11 cellular contexts compared by ENCODE assay signal in the genomic region with DNA sequence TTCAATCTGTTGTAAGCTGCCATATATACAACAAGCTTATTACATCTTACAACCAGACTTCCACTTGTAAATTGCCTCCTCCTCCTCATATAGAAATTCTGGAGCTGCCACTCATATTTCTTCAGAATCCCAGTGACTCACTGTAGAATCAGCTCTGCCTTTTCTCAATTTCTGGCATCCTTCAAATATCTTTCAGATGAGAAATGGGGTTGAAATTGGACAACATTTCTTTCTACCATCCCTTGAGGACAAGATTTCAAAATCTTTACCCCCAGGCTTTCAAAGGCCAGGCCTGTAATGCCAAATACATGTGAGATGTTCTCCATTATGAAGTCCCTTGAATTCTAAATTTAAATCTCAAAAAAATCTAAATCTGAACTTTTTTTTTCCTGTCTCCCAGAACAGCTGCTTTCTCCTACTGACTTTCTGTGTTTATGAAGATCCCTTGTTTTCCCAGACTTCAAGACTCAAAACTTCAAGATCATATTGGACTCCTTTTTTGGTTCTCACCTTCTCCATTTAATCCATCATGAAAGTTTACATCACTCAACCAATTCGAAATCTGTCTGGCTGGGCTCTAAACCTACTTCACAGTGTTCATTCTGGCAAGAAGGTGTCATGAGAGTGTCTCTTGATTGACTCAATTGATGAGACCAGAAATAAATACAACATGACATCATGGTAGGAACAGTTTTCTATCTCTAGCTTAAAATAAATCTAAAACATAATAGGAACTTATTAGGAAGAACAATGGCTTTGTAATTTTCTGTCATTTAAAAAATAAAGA.
DNase-seq lines count a peak whose midpoint lies in the region; ATAC-seq, FAIRE-seq and TF ChIP-seq lines count a peak whose summit lies in the region.
"Had no signal": no experiment of that assay in that cellular context is flagged by ENCODE, and none has a peak within 500 bp of the region (broad histone marks: within the 10 kb centered on the region; RNA-seq: fewer than 3 reads in every experiment).

No MANE protein-coding gene starts in this region.

- no peaks in the 10 kb centered on the region for H3K27me3 Mint-ChIP-seq in osteocyte (ENCODE audit: unreplicated experiment)
- H3K27me3 Mint-ChIP-seq in stimulated activated memory B cell treated with anti-CD40 and anti-IgM and Interleukin-4, amounts not matched to agents 10 μg/mL and 1 μg/mL and 100 μg/mL, for 72 hours, result peaks cover 29% of the 10 kb centered on the region

- no peak for ATAC-seq in stimulated activated memory B cell treated with anti-CD40 and anti-IgM and Interleukin-4, amounts not matched to agents 10 μg/mL and 1 μg/mL and 100 μg/mL, for 72 hours
- ATAC-seq in HG03280 (IDR thresholded peaks at IDR 0.05; ENCODE audit: unreplicated experiment), result no peak

- no peaks in the 10 kb centered on the region for H3K36me3 Mint-ChIP-seq in osteocyte (ENCODE audit: unreplicated experiment)
- no peaks in the 10 kb centered on the region for H3K36me3 Mint-ChIP-seq in stimulated activated memory B cell treated with anti-CD40 and anti-IgM and Interleukin-4, amounts not matched to agents 10 μg/mL and 1 μg/mL and 100 μg/mL, for 72 hours

- H3K4me1 Mint-ChIP-seq in osteocyte (ENCODE audit: unreplicated experiment), result peaks cover 58% of the 10 kb centered on the region
- no peaks in the 10 kb centered on the region for H3K4me1 Mint-ChIP-seq in stimulated activated memory B cell treated with anti-CD40 and anti-IgM and Interleukin-4, amounts not matched to agents 10 μg/mL and 1 μg/mL and 100 μg/mL, for 72 hours
- H3K4me1 Mint-ChIP-seq: central memory CD8-positive, alpha-beta T cell had no signal

- peak; percentile 26 for DNase-seq in COLO829 (ENCODE audit: low spot score)
- DNase-seq in RCC 7860 (ENCODE audit: low spot score), result peak; percentile 72
- DNase-seq in fibroblast of gingiva (ENCODE audit: low read depth), result peak; percentile 96
- no peak for DNase-seq in osteocyte (ENCODE audit: extremely low spot score, unreplicated experiment)
- no peak for DNase-seq in CD1c-positive myeloid dendritic cell (ENCODE audit: extremely low spot score)
- no peak for DNase-seq in central memory CD4-positive, alpha-beta T cell
- DNase-seq: activated T-cell treated with anti-CD3 and anti-CD28 coated beads, Interleukin-2, amount 50 U/mL, for 1 hour; NCI-H1694 treated with DMSO at 0.1 percent for 48 hours had no signal

- peak; percentile 86 for FAIRE-seq in RCC 7860 (lab: Jason Lieb, UNC)

- H3K9me3 Mint-ChIP-seq in osteocyte (ENCODE audit: unreplicated experiment), result no peaks in the 10 kb centered on the region
- no peaks in the 10 kb centered on the region for H3K9me3 Mint-ChIP-seq in stimulated activated memory B cell treated with anti-CD40 and anti-IgM and Interleukin-4, amounts not matched to agents 10 μg/mL and 1 μg/mL and 100 μg/mL, for 72 hours
- H3K9me3 Mint-ChIP-seq: central memory CD8-positive, alpha-beta T cell had no signal

- H3K4me3 Mint-ChIP-seq in osteocyte (ENCODE audit: unreplicated experiment), result peak overlapping the region; percentile 14
- no peak overlapping the region for H3K4me3 Mint-ChIP-seq in stimulated activated memory B cell treated with anti-CD40 and anti-IgM and Interleukin-4, amounts not matched to agents 10 μg/mL and 1 μg/mL and 100 μg/mL, for 72 hours
- H3K4me3 Mint-ChIP-seq: central memory CD8-positive, alpha-beta T cell had no signal

- H3K27ac Mint-ChIP-seq in osteocyte (ENCODE audit: unreplicated experiment), result peak overlapping the region; percentile 90
- H3K27ac Mint-ChIP-seq in stimulated activated memory B cell treated with anti-CD40 and anti-IgM and Interleukin-4, amounts not matched to agents 10 μg/mL and 1 μg/mL and 100 μg/mL, for 72 hours, result no peak overlapping the region

- TF ChIP-seq CTCF in osteocyte (IDR thresholded peaks at IDR 0.05), result no peak

Comparison
In these comparisons a context has a peak if more than half of its experiments do, and no peak if none do; other contexts are left out.
1. DNase-seq: peak in COLO829 (single experiment), RCC 7860 (single experiment) and fibroblast of gingiva (single experiment); none in osteocyte (single experiment), CD1c-positive myeloid dendritic cell (single experiment) and central memory CD4-positive, alpha-beta T cell (single experiment).